ENCODE assay signal across 8 cellular contexts in genomic region chr6:43517503-43518357, GRCh38. TPM values are rescaled to one million over a fixed set of nuclear protein-coding genes. Genes with fewer than 3 reads are reported as not detected.
DNase-seq lines count a peak whose midpoint lies in the region; ATAC-seq, FAIRE-seq and TF ChIP-seq lines count a peak whose summit lies in the region.

No MANE protein-coding gene starts in this region.

- H3K27me3 ChIP-seq in right lobe of liver = no peaks in the 10 kb centered on the region

- intact Hi-C loops in right lobe of liver (cut with DNase I) = no loop called here

- H3K36me3 ChIP-seq in HEK293 (ENCODE audit: control insufficient read depth in 2 of 2, insufficient read depth in 1 of 2, low read length in 2 of 2) (peaks cover 25 to 72% of the 10 kb centered on the region in 2 experiments), right lobe of liver (peaks cover 5 to 64% (median 29%) of the 10 kb centered on the region in 4 donors)

- DNase-seq in A549 (ENCODE audit: low read depth in 1 of 2, low spot score in 1 of 2) (no peak), amniotic epithelial cell (ENCODE audit: low read depth) (peak; percentile 17), right lobe of liver (no peak), DMS153 treated with DMSO at 0.1 percent for 48 hours (lab: John Stamatoyannopoulos, UW; ENCODE audit: unreplicated experiment) (no peak), NCI-H1417 treated with DMSO at 0.1 percent for 48 hours (lab: John Stamatoyannopoulos, UW) (no peak)

- CTCF ChIA-PET in A549 (lab: Yijun Ruan, JAX) (interaction anchor here (0.8 to 2.2 kb wide), 2 partner anchors 11 to 62 kb away, joined by 3 to 12 read pairs; partner anchors contain the start of gene DLK2), HEK293 (lab: Yijun Ruan, JAX) (interaction anchor here (0.7 to 2.6 kb wide), 6 partner anchors 8 to 183 kb away, joined by 3 to 20 read pairs (median 4); no protein-coding TSS in a partner anchor)

- no peak for FAIRE-seq in A549 (lab: Jason Lieb, UNC)

- TF ChIP-seq CTCF in A549 (IDR thresholded peaks at IDR 0.05) (no peak), HEK293 (tag by site-specific recombination; IDR thresholded peaks at IDR 0.05) (no peak), right lobe of liver (IDR thresholded peaks at IDR 0.05) (no peak)

- TF ChIP-seq RAD21 in A549 (conservative IDR thresholded peaks at IDR 0.05 in 1 of 2, IDR thresholded peaks at IDR 0.05 in 1 of 2) = no peak

- TF ChIP-seq POLR2A in A549 (IDR thresholded peaks at IDR 0.05; ENCODE audit: low read length) (no peak), right lobe of liver (IDR thresholded peaks at IDR 0.05) (no peak)

- no peak for TF ChIP-seq EP300 in A549 (IDR thresholded peaks at IDR 0.05)

- H3K27ac ChIP-seq in A549 = peak overlapping the region; percentile 86 to 97
- peak overlapping the region; percentile 57 for H3K27ac ChIP-seq in HEK293 (ENCODE audit: extremely low read depth, low read depth, low read length)
- peak overlapping the region in 1 of 3 donors; percentile 21 for H3K27ac ChIP-seq in right lobe of liver

- H3K4me1 ChIP-seq in A549 (peaks cover 19% of the 10 kb centered on the region), HEK293 (ENCODE audit: control insufficient read depth, insufficient read depth, low read length) (peaks cover 9% of the 10 kb centered on the region; the same call in 1 of the 2 replicates), right lobe of liver (peaks cover 0 to 23% (median 10%) of the 10 kb centered on the region in 4 donors)

- H3K4me3 ChIP-seq in A549 (peak overlapping the region; percentile 93), HEK293 (ENCODE audit: low read depth, low read length) (peak overlapping the region; percentile 88), right lobe of liver (peak overlapping the region; percentile 77 to 83 (median 77))

- ATAC-seq in A549 (peak in 1 of 2 experiments; percentile 7; a peak in 3 of 6 replicates), right lobe of liver (no peak), esophagus mucosa (no peak), GM21360 (IDR thresholded peaks at IDR 0.05; ENCODE audit: unreplicated experiment) (no peak)

- H3K4me2 ChIP-seq in A549 = peak overlapping the region; percentile 98

- POLR2A ChIA-PET in A549 (lab: Yijun Ruan, JAX) = interaction anchor here (1.2 kb wide), 1 partner anchor 8 kb away, joined by 5 read pairs; no protein-coding TSS in a partner anchor
- POLR2A ChIA-PET in HEK293 (lab: Yijun Ruan, JAX) = interaction anchor here (0.7 to 2.1 kb wide), 12 partner anchors 9 to 588 kb away, joined by 3 to 14 read pairs (median 5); partner anchors contain the start of genes ABCC10, CNPY3, CUL7 and GTPBP2

- H3K9me3 ChIP-seq in A549 (no peaks in the 10 kb centered on the region), HEK293 (ENCODE audit: control insufficient read depth, insufficient read depth, low read depth, low read length) (no peaks in the 10 kb centered on the region), right lobe of liver (no peaks in the 10 kb centered on the region)

- 2% methylated on average over 10 of the region's 10 CpGs for WGBS in A549 (ENCODE audit: missing lambda C conversion rate)
- WGBS in right lobe of liver (ENCODE audit: insufficient coverage, low coverage, low lambda C conversion rate, missing lambda C conversion rate) = 4% methylated on average over 10 of the region's 10 CpGs

TF ChIP-seq in A549, 52 proteins besides CTCF, POLR2A, EP300 and RAD21 (continues in another document):
- TF ChIP-seq RNF2 (IDR thresholded peaks at IDR 0.05; ENCODE audit: borderline replicate concordance, low read depth) (no peak), ESRRA (IDR thresholded peaks at IDR 0.05; ENCODE audit: borderline replicate concordance, low read length) (no peak), BHLHE40 (IDR thresholded peaks at IDR 0.05; ENCODE audit: low read depth, low read length) (no peak), RARB (CRISPR knock-in tag; IDR thresholded peaks at IDR 0.05) (no peak), FOXS1 (CRISPR knock-in tag; IDR thresholded peaks at IDR 0.05) (no peak), HEYL (CRISPR knock-in tag; IDR thresholded peaks at IDR 0.05) (no peak), MYC (IDR thresholded peaks at IDR 0.05; ENCODE audit: borderline replicate concordance, low read length) (no peak), KDM1A (IDR thresholded peaks at IDR 0.05; ENCODE audit: low read depth) (no peak), MAFK (IDR thresholded peaks at IDR 0.05; ENCODE audit: partially characterized antibody) (no peak), MAZ (IDR thresholded peaks at IDR 0.05; ENCODE audit: borderline replicate concordance, low read depth, low read length) (no peak), JUNB (IDR thresholded peaks at IDR 0.05) (no peak), HOXB13 (CRISPR knock-in tag; IDR thresholded peaks at IDR 0.05; ENCODE audit: low read depth) (no peak), CBX2 (IDR thresholded peaks at IDR 0.05; ENCODE audit: borderline replicate concordance, low read depth) (no peak)

TF ChIP-seq in HEK293, 187 proteins besides CTCF, POLR2A, EP300 and RAD21:
- TF ChIP-seq SCRT2 (tag by site-specific recombination; IDR thresholded peaks at IDR 0.05) (peak; percentile 92), ZNF366 (tag by site-specific recombination; conservative IDR thresholded peaks at IDR 0.05) (peak; percentile 17; the same call in 1 of the 2 replicates), ZSCAN18 (tag by site-specific recombination; IDR thresholded peaks at IDR 0.05) (0 out of 2 replicates have a peak, but pooled peaks have one; percentile 36), RBAK (tag by site-specific recombination; IDR thresholded peaks at IDR 0.05) (peak; percentile 29; the same call in 1 of the 2 replicates), ZNF404 (tag by site-specific recombination; IDR thresholded peaks at IDR 0.05) (no peak), GLI4 (tag by site-specific recombination; IDR thresholded peaks at IDR 0.05) (0 out of 2 replicates have a peak, but pooled peaks have one; percentile 12), ZNF626 (tag by site-specific recombination; IDR thresholded peaks at IDR 0.05) (no peak), ZNF600 (tag by site-specific recombination; IDR thresholded peaks at IDR 0.05) (peak; percentile 64), BCL11A (tag by site-specific recombination; IDR thresholded peaks at IDR 0.05; ENCODE audit: low read depth) (no peak), MZF1 (tag by site-specific recombination; IDR thresholded peaks at IDR 0.05; ENCODE audit: borderline replicate concordance) (no peak)

RNA-seq across cellular contexts. Expression of gene POLR1C, which starts 0.8 kb away (rescaled TPM):
- polyA plus RNA-seq in A549 (2011; rRNA removed) (63.1 and 85.1 TPM in 2 replicates), A549 (2017; fragmentation: RNase III; extraction: RNeasy Plus Mini Kit Qiagen cat#74134 plus additional on column Dnase treatment) (46.5 to 50.0 TPM (median 48.5 TPM) in 3 replicates)
- polyA plus RNA-seq in A549 (2012; cell fraction: cytosol; rRNA removed) = 47.4 and 52.1 TPM in 2 replicates
- polyA plus RNA-seq in A549 (2012; cell fraction: nucleus; rRNA removed) = 62.6 and 88.5 TPM in 2 replicates
- 43.9 and 44.2 TPM in 2 replicates for polyA minus RNA-seq in A549 (2011; rRNA and poly(A)+ RNA removed)
- total RNA-seq in right lobe of liver (10 to 100 TPM; 12.2 to 17.7 (median 14.1) TPM), esophagus mucosa (33.0 TPM)

RNA-seq across cellular contexts. Expression of gene YIPF3, which starts 1.0 kb away (rescaled TPM):
- 99.5 and 108 TPM in 2 replicates for polyA plus RNA-seq in A549 (2011; rRNA removed)
- 61.2 and 86.9 TPM in 2 replicates for polyA plus RNA-seq in A549 (2012; cell fraction: cytosol; rRNA removed)
- 126 and 139 TPM in 2 replicates for polyA plus RNA-seq in A549 (2012; cell fraction: nucleus; rRNA removed)
- polyA plus RNA-seq in A549 (2017; fragmentation: RNase III; extraction: RNeasy Plus Mini Kit Qiagen cat#74134 plus additional on column Dnase treatment) = 51.6 to 72.0 TPM (median 63.4 TPM) in 3 replicates
- polyA minus RNA-seq in A549 (2011; rRNA and poly(A)+ RNA removed) = 147 and 208 TPM in 2 replicates
- 10 to 100 TPM; 58.9 to 70.0 (median 62.7) TPM for total RNA-seq in right lobe of liver
- total RNA-seq in esophagus mucosa = 41.8 TPM

RNA-seq across cellular contexts. Expression of gene LRRC73, which starts 7.6 kb away (rescaled TPM):
- polyA plus RNA-seq in A549 (2011; rRNA removed) = 0.24 and 0.26 TPM in 2 replicates
- polyA plus RNA-seq in A549 (2012; cell fraction: cytosol; rRNA removed) = 0.63 and 0.74 TPM in 2 replicates
- 0.44 and 0.85 TPM in 2 replicates for polyA plus RNA-seq in A549 (2012; cell fraction: nucleus; rRNA removed)
- 0.61 to 0.72 TPM (median 0.71 TPM) in 3 replicates for polyA plus RNA-seq in A549 (2017; fragmentation: RNase III; extraction: RNeasy Plus Mini Kit Qiagen cat#74134 plus additional on column Dnase treatment)
- polyA minus RNA-seq in A549 (2011; rRNA and poly(A)+ RNA removed) = 0.24 and 0.37 TPM in 2 replicates
- under 1 TPM in 5 of 6 experiments, not detected in 1; 0.12 to 0.43 (median 0.26) TPM for total RNA-seq in right lobe of liver
- 0.20 TPM for total RNA-seq in esophagus mucosa

RNA-seq across cellular contexts. Expression of gene TJAP1, which starts 40.4 kb away (rescaled TPM):
- polyA plus RNA-seq in A549 (2011; rRNA removed) = 12.7 and 15.7 TPM in 2 replicates
- 20.3 and 22.3 TPM in 2 replicates for polyA plus RNA-seq in A549 (2012; cell fraction: cytosol; rRNA removed)
- 76.6 and 77.3 TPM in 2 replicates for polyA plus RNA-seq in A549 (2012; cell fraction: nucleus; rRNA removed)
- polyA plus RNA-seq in A549 (2017; fragmentation: RNase III; extraction: RNeasy Plus Mini Kit Qiagen cat#74134 plus additional on column Dnase treatment) = 12.7 to 13.7 TPM (median 13.1 TPM) in 3 replicates
- 9.9 and 12.7 TPM in 2 replicates for polyA minus RNA-seq in A549 (2011; rRNA and poly(A)+ RNA removed)
- 10 to 100 TPM in 5 of 6 experiments, 1 to 10 TPM in 1; 9.2 to 16.0 (median 12.9) TPM for total RNA-seq in right lobe of liver
- 8.9 TPM for total RNA-seq in esophagus mucosa

RNA-seq across cellular contexts. Expression of gene XPO5, which starts 58.1 kb away (rescaled TPM):
- polyA plus RNA-seq in A549 (2011; rRNA removed) = 51.0 and 53.9 TPM in 2 replicates
- polyA plus RNA-seq in A549 (2012; cell fraction: cytosol; rRNA removed) = 29.5 and 33.8 TPM in 2 replicates
- 56.7 and 71.8 TPM in 2 replicates for polyA plus RNA-seq in A549 (2012; cell fraction: nucleus; rRNA removed)
- 24.7 to 27.7 TPM (median 24.8 TPM) in 3 replicates for polyA plus RNA-seq in A549 (2017; fragmentation: RNase III; extraction: RNeasy Plus Mini Kit Qiagen cat#74134 plus additional on column Dnase treatment)
- polyA minus RNA-seq in A549 (2011; rRNA and poly(A)+ RNA removed) = 60.9 and 76.7 TPM in 2 replicates
- 10 to 100 TPM; 11.3 to 16.3 (median 12.6) TPM for total RNA-seq in right lobe of liver
- 36.5 TPM for total RNA-seq in esophagus mucosa
